24 cellular contexts compared by ENCODE assay signal in genomic region chr3:4211610-4212009, GRCh38.
"Had no signal": no experiment of that assay in that cellular context is flagged by ENCODE, and none has a peak within 500 bp of the region (broad histone marks: within the 10 kb centered on the region; RNA-seq: fewer than 3 reads in every experiment).

No MANE protein-coding gene starts in this region.

- ATAC-seq: naive thymus-derived CD8-positive, alpha-beta T cell; natural killer cell treated with Interleukin-12 subunit alpha and Interleukin-12 subunit beta and Interleukin-15 and Interleukin-18, amount 100 ng/mL, for 72 hours; pancreas; right cardiac atrium; right lobe of liver; stimulated activated effector memory CD8-positive, alpha-beta T cell treated with anti-CD3 and anti-CD28 coated beads, Interleukin-12 subunit alpha, Interleukin-12 subunit beta, amount 100 ng/mL, for 72 hours; stimulated activated naive B cell treated with anti-CD40 and anti-IgM and Interleukin-4, amounts not matched to agents 10 μg/mL and 1 μg/mL and 100 μg/mL, for 72 hours had no signal

- H3K27me3 ChIP-seq: neutrophil, pancreas, right lobe of liver, sigmoid colon, stomach, thyroid gland, tibial nerve, upper lobe of left lung, vagina had no signal

- H3K27ac ChIP-seq: neutrophil, pancreas, prostate gland, right lobe of liver, sigmoid colon, stomach, thoracic aorta, thyroid gland, tibial nerve, upper lobe of left lung, vagina had no signal

- H3K4me3 ChIP-seq: pancreas, prostate gland, right lobe of liver, sigmoid colon, stomach, thoracic aorta, thyroid gland, tibial nerve, upper lobe of left lung, vagina had no signal

- DNase-seq: naive thymus-derived CD8-positive, alpha-beta T cell; nephron progenitor cell; nucleus accumbens; pancreas; right cardiac atrium; right lobe of liver; sigmoid colon; small intestine; stimulated activated CD4-positive, alpha-beta T cell treated with anti-CD3 and anti-CD28 coated beads, Interleukin-15, amount 100 ng/mL, for 24 hours; stimulated activated CD4-positive, alpha-beta T cell treated with anti-CD3 and anti-CD28 coated beads, Interleukin-2, amount 100 ng/mL, for 24 hours; stimulated activated CD4-positive, alpha-beta T cell treated with anti-CD3 and anti-CD28 coated beads, Interleukin-2, amount 100 ng/mL, for 48 hours; stimulated activated CD4-positive, alpha-beta T cell treated with anti-CD3 and anti-CD28 coated beads, Interleukin-4, amount 100 ng/mL, for 24 hours; stimulated activated naive B cell treated with anti-CD40 and anti-IgM and Interleukin-4, amounts not matched to agents 10 μg/mL and 1 μg/mL and 100 μg/mL, for 72 hours; stimulated activated naive CD4-positive, alpha-beta T cell treated with Interleukin-2 at 50 U/mL for 16 hours; stomach; thyroid gland; upper lobe of left lung had no signal

- H3K36me3 ChIP-seq: neutrophil, pancreas, prostate gland, right lobe of liver, sigmoid colon, stomach, thoracic aorta, thyroid gland, tibial nerve, upper lobe of left lung, vagina had no signal

- H3K4me1 ChIP-seq: pancreas, prostate gland, right lobe of liver, sigmoid colon, stomach, thyroid gland, tibial nerve, upper lobe of left lung, vagina had no signal

- H3K9me3 ChIP-seq: neutrophil, pancreas, prostate gland, right lobe of liver, thyroid gland had no signal
